9 cellular contexts compared by ENCODE assay signal in the genomic region with DNA sequence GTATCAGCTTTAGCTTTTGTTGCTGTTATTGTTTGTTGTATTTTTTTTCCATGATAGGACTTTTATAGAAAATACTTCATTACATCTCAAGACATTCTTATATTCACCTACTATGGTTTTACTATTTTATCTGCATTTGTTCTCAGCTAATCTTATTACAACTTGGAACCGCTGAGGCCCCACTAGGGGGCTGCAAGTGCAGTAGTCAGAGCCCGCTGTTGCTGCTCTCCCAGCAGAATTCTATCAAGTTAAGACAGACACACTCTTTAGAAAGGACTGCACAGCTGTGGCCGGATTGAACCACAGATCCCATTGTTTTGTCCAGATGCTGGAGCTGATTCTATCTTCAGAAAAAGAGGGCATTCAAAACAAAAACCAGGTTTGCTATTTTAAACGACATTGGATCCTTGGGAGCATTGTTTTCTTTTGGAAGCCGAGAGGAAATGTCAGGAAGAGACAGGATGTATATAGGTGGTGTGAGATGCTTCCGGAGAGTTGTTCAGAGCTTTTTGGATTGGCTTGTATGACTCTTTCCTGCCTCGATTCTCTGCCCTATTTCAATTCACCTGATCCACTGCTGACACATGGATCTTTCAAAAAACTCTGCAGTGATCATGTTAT.
A peak's percentile ranks its signal among the peaks of the same experiment; 100 is the strongest.
DNase-seq lines count a peak whose midpoint lies in the region; ATAC-seq and TF ChIP-seq lines count a peak whose summit lies in the region.
"Had no signal": no experiment of that assay in that cellular context is flagged by ENCODE, and none has a peak within 500 bp of the region (broad histone marks: within the 10 kb centered on the region; RNA-seq: fewer than 3 reads in every experiment).

No MANE protein-coding gene starts in this region.

- DNase-seq in H9 = peak; percentile 46
- DNase-seq in OCI-M1 (lab: John Stamatoyannopoulos, UW) = peak; percentile 46
- DNase-seq in fibroblast of the aortic adventitia (ENCODE audit: low read depth) = peak; percentile 10
- peak; percentile 36 for DNase-seq in retina
- no peak for DNase-seq in NCI-H2029 (lab: John Stamatoyannopoulos, UW)
- DNase-seq in effector CD4-positive, alpha-beta T cell = no peak
- no peak for DNase-seq in hepatic stellate cell (ENCODE audit: low spot score)

- H3K23me2 ChIP-seq in H9 (ENCODE audit: insufficient read length, low read depth, low read length, poor library complexity, severe bottlenecking) = no peaks in the 10 kb centered on the region

- WGBS in H9 (ENCODE audit: extremely low coverage, insufficient read length, low lambda C conversion rate) = no CpG with 5 or more reads among the region's 7 CpGs

- H3K9me3 Mint-ChIP-seq in H9 = peaks cover 16 to 19% of the 10 kb centered on the region in 2 experiments
- H3K9me3 Mint-ChIP-seq: central memory CD8-positive, alpha-beta T cell had no signal

- no peak overlapping the region for H3K4me2 ChIP-seq in H9 (ENCODE audit: insufficient read depth, insufficient read length, low read length)

- H3K9me3 ChIP-seq in H9 (ENCODE audit: control insufficient read depth, low read depth, low read length) = peaks cover 5% of the 10 kb centered on the region

- no peaks in the 10 kb centered on the region for H3K27me3 ChIP-seq in H9 (ENCODE audit: insufficient read depth, low read length)

- no peak overlapping the region for H4K8ac ChIP-seq in H9 (replicated peaks; ENCODE audit: insufficient read length, low read depth, low read length)

- H3K36me3 Mint-ChIP-seq in H9 (ENCODE audit: insufficient read depth in 1 of 3, low read depth in 3 of 3) = peaks cover 0 to 14% (median 11%) of the 10 kb centered on the region in 3 experiments

- no peak overlapping the region for H2BK15ac ChIP-seq in H9 (ENCODE audit: low read depth, low read length)

- H3K27me3 Mint-ChIP-seq in H9 (ENCODE audit: low read depth) = no peaks in the 10 kb centered on the region

- peaks cover 0 to 3% of the 10 kb centered on the region in 2 experiments; a peak in 1 of 4 replicates for H3K4me1 Mint-ChIP-seq in H9
- H3K4me1 Mint-ChIP-seq: central memory CD8-positive, alpha-beta T cell had no signal

- no peak overlapping the region for H3K23ac ChIP-seq in H9 (ENCODE audit: insufficient read length, low read depth, low read length)

- H3K9ac ChIP-seq in H9 (ENCODE audit: extremely low read depth, insufficient read length, low read length) = no peak overlapping the region

- no peak overlapping the region for H3K18ac ChIP-seq in H9 (ENCODE audit: insufficient read length, low read depth, low read length)

- ATAC-seq in GM19035 (IDR thresholded peaks at IDR 0.05; ENCODE audit: unreplicated experiment) = no peak

- no peak overlapping the region for H3K4me3 Mint-ChIP-seq in H9
- H3K4me3 Mint-ChIP-seq: central memory CD8-positive, alpha-beta T cell had no signal

- H3K14ac ChIP-seq in H9 (ENCODE audit: insufficient read depth, low read length) = no peak overlapping the region

- no peak overlapping the region for H3K4ac ChIP-seq in H9 (ENCODE audit: low read depth, low read length)

- TF ChIP-seq CTCF in H9 (conservative IDR thresholded peaks at IDR 0.05) (peak; percentile 72), fibroblast of the aortic adventitia (IDR thresholded peaks at IDR 0.05; ENCODE audit: insufficient read depth, low read length) (peak; percentile 37)

- H3K27ac Mint-ChIP-seq in H9 = no peak overlapping the region

- no peak overlapping the region for H2BK120ac ChIP-seq in H9 (ENCODE audit: low read depth, low read length, poor library complexity, severe bottlenecking)

- H2AK5ac ChIP-seq in H9 (ENCODE audit: insufficient read length, low read length) = no peak overlapping the region

- H3K27ac ChIP-seq in H9 (ENCODE audit: insufficient read length, low read depth, low read length) = no peak overlapping the region

- H2AFZ ChIP-seq in H9 (ENCODE audit: low read length) = no peak overlapping the region

- H4K20me1 ChIP-seq in H9 (ENCODE audit: control insufficient read depth, insufficient read depth, insufficient read length) = no peaks in the 10 kb centered on the region

- H2BK5ac ChIP-seq in H9 (ENCODE audit: insufficient read length, low read length) = no peak overlapping the region

- H4K5ac ChIP-seq in H9 (ENCODE audit: insufficient read length, low read depth, low read length) = no peak overlapping the region

- no peak overlapping the region for H2BK12ac ChIP-seq in H9 (ENCODE audit: insufficient read length, low read depth, low read length)

- H3K56ac ChIP-seq in H9 (ENCODE audit: insufficient read length, low read depth, low read length) = no peak overlapping the region

- no peaks in the 10 kb centered on the region for H3K79me2 ChIP-seq in H9 (ENCODE audit: insufficient read depth, low read length)

- H3T11ph ChIP-seq in H9 (ENCODE audit: low read length) = no peak overlapping the region

- no peak overlapping the region for H3K4me3 ChIP-seq in fibroblast of the aortic adventitia (ENCODE audit: low read depth, low read length)

- no peaks in the 10 kb centered on the region for H3K79me1 ChIP-seq in H9 (ENCODE audit: insufficient read depth, low read depth, low read length, poor library complexity, severe bottlenecking)

- no peak overlapping the region for H4K91ac ChIP-seq in H9 (ENCODE audit: insufficient read length, low read depth, low read length)

- no peaks in the 10 kb centered on the region for H3K4me1 ChIP-seq in H9 (ENCODE audit: insufficient read depth, low read length)

- H2BK20ac ChIP-seq in H9 (ENCODE audit: low read depth, low read length, poor library complexity, severe bottlenecking) = no peak overlapping the region

Comparison
In these comparisons a context has a peak if more than half of its experiments do, and no peak if none do; other contexts are left out.
1. DNase-seq: peak in H9 (single experiment), OCI-M1 (single experiment), fibroblast of the aortic adventitia (single experiment) and retina (single experiment); none in NCI-H2029 (single experiment), effector CD4-positive, alpha-beta T cell (single experiment) and hepatic stellate cell (single experiment).